In genomic region chr21:44453120-44453519, GRCh38 we compare ENCODE assay signal across 34 cellular contexts.
"Had no signal": no experiment of that assay in that cellular context is flagged by ENCODE, and none has a peak within 500 bp of the region (broad histone marks: within the 10 kb centered on the region; RNA-seq: fewer than 3 reads in every experiment).

No MANE protein-coding gene starts in this region.

- H3K9me3 ChIP-seq: adrenal gland had no signal

- H3K36me3 Mint-ChIP-seq: activated naive CD4-positive, alpha-beta T cell treated with anti-CD3 and anti-CD28 coated beads, Interleukin-2, amount 50 U/mL, for 24 hours; activated naive CD8-positive, alpha-beta T cell treated with anti-CD3 and anti-CD28 coated beads for 36 hours had no signal

- H3K27ac Mint-ChIP-seq: activated B cell treated with CpG ODN at 0.5 μM for 24 hours; activated CD8-positive, alpha-beta T cell treated with anti-CD3 and anti-CD28 coated beads for 36 hours; activated naive CD4-positive, alpha-beta T cell treated with anti-CD3 and anti-CD28 coated beads for 36 hours; activated naive CD8-positive, alpha-beta T cell treated with anti-CD3 and anti-CD28 coated beads for 36 hours; activated naive CD8-positive, alpha-beta T cell treated with anti-CD3 and anti-CD28 coated beads, Interleukin-2, amount 50 U/mL, for 24 hours; activated T-helper 17 cell treated with anti-CD3 and anti-CD28 coated beads, Interleukin-2, amount 50 U/mL, for 72 hours; dendritic cell treated with granulocyte-macrophage colony-stimulating factor and Interleukin-4, amounts not matched to agents 40 ng/mL and 50 ng/mL, for 4 days; T-helper 17 cell; T-helper 2 cell treated with Interferon-gamma antibody and Interleukin-4, amounts not matched to agents 5 μg/mL and 100 μg/mL, for 36 hours had no signal

- FAIRE-seq: bronchial epithelial cell had no signal

- DNase-seq: activated B cell treated with CpG ODN at 0.5 μM for 24 hours; activated CD4-positive, alpha-beta T cell treated with anti-CD3 and anti-CD28 coated beads for 48 hours; activated CD4-positive, alpha-beta T cell treated with anti-CD3 and anti-CD28 coated beads, Interleukin-2, amount 50 U/mL, for 1 hour; activated CD4-positive, alpha-beta T cell treated with anti-CD3 and anti-CD28 coated beads, Interleukin-2, amount 50 U/mL, for 48 hours; activated CD8-positive, alpha-beta memory T cell treated with anti-CD3 and anti-CD28 coated beads for 24 hours; activated CD8-positive, alpha-beta T cell treated with anti-CD3 and anti-CD28 coated beads for 36 hours; activated effector memory CD4-positive, alpha-beta T cell treated with Interleukin-2 at 50 U/mL for 16 hours; activated naive CD4-positive, alpha-beta T cell treated with anti-CD3 and anti-CD28 coated beads for 36 hours; activated naive CD8-positive, alpha-beta T cell treated with anti-CD3 and anti-CD28 coated beads for 36 hours; activated naive CD8-positive, alpha-beta T cell treated with anti-CD3 and anti-CD28 coated beads, Interleukin-2, amount 50 U/mL, for 24 hours; activated T-cell treated with anti-CD3 and anti-CD28 coated beads, Interleukin-2, amount 50 U/mL, for 4 hours; adrenal gland; amygdala; aorta; brain microvascular endothelial cell; dorsolateral prefrontal cortex; effector memory CD4-positive, alpha-beta T cell; esophagus squamous epithelium; foreskin melanocyte; heart right ventricle; T-helper 1 cell; T-helper 17 cell; T1000; WERI-Rb-1 had no signal

- H3K36me3 ChIP-seq: adrenal gland, brain microvascular endothelial cell, esophagus squamous epithelium had no signal

- H3K4me1 Mint-ChIP-seq: activated naive CD4-positive, alpha-beta T cell treated with anti-CD3 and anti-CD28 coated beads, Interleukin-2, amount 50 U/mL, for 24 hours; activated naive CD8-positive, alpha-beta T cell treated with anti-CD3 and anti-CD28 coated beads for 36 hours; activated naive CD8-positive, alpha-beta T cell treated with anti-CD3 and anti-CD28 coated beads, Interleukin-2, amount 50 U/mL, for 24 hours; activated T-helper 17 cell treated with anti-CD3 and anti-CD28 coated beads, Interleukin-2, amount 50 U/mL, for 72 hours; central memory CD8-positive, alpha-beta T cell; T-helper 17 cell had no signal

- H3K27ac ChIP-seq: adrenal gland, brain microvascular endothelial cell, coronary artery, dorsolateral prefrontal cortex, epithelial cell of prostate, esophagus squamous epithelium, gastroesophageal sphincter, heart right ventricle, WERI-Rb-1 had no signal

- H3K9me3 Mint-ChIP-seq: activated naive CD4-positive, alpha-beta T cell treated with anti-CD3 and anti-CD28 coated beads, Interleukin-2, amount 50 U/mL, for 24 hours; activated naive CD8-positive, alpha-beta T cell treated with anti-CD3 and anti-CD28 coated beads for 36 hours; activated T-cell treated with anti-CD3 and anti-CD28 coated beads, Interleukin-2, amount 50 U/mL, for 4 hours; dendritic cell treated with granulocyte-macrophage colony-stimulating factor and Interleukin-4, amounts not matched to agents 40 ng/mL and 50 ng/mL, for 4 days had no signal

- H3K4me3 ChIP-seq: adrenal gland, coronary artery, dorsolateral prefrontal cortex, esophagus squamous epithelium, gastroesophageal sphincter, heart right ventricle had no signal

- ATAC-seq: activated CD4-positive, CD25-positive, alpha-beta regulatory T cell treated with anti-CD3 and anti-CD28 coated beads, Interleukin-2, amount 50 U/mL, for 24 hours; activated CD8-positive, alpha-beta T cell treated with anti-CD3 and anti-CD28 coated beads for 36 hours; activated naive CD8-positive, alpha-beta T cell treated with anti-CD3 and anti-CD28 coated beads, Interleukin-2, amount 50 U/mL, for 24 hours; activated T-cell treated with anti-CD3 and anti-CD28 coated beads, Interleukin-2, amount 50 U/mL, for 4 hours; activated T-helper 17 cell treated with anti-CD3 and anti-CD28 coated beads, Interleukin-2, amount 50 U/mL, for 72 hours; gastroesophageal sphincter; heart right ventricle; T-helper 17 cell had no signal

- H3K4me3 Mint-ChIP-seq: activated B cell treated with CpG ODN at 0.5 μM for 24 hours; activated CD8-positive, alpha-beta T cell treated with anti-CD3 and anti-CD28 coated beads for 36 hours; activated naive CD8-positive, alpha-beta T cell treated with anti-CD3 and anti-CD28 coated beads for 36 hours; activated naive CD8-positive, alpha-beta T cell treated with anti-CD3 and anti-CD28 coated beads, Interleukin-2, amount 50 U/mL, for 24 hours; activated T-helper 17 cell treated with anti-CD3 and anti-CD28 coated beads, Interleukin-2, amount 50 U/mL, for 72 hours; central memory CD8-positive, alpha-beta T cell; dendritic cell treated with granulocyte-macrophage colony-stimulating factor and Interleukin-4, amounts not matched to agents 40 ng/mL and 50 ng/mL, for 4 days; T-helper 17 cell had no signal
